In genomic region chr2:57882895-57883515, GRCh38 we compare ENCODE assay signal across 10 cellular contexts.
DNase-seq lines count a peak whose midpoint lies in the region; FAIRE-seq lines count a peak whose summit lies in the region.
"Had no signal": no experiment of that assay in that cellular context is flagged by ENCODE, and none has a peak within 500 bp of the region (broad histone marks: within the 10 kb centered on the region; RNA-seq: fewer than 3 reads in every experiment).

No MANE protein-coding gene starts in this region.

- no peak for FAIRE-seq in small intestine (lab: Jason Lieb, UNC)
- FAIRE-seq: TTC549 had no signal

- H3K36me3 ChIP-seq in small intestine (ENCODE audit: control insufficient read depth in 2 of 2, insufficient read depth in 2 of 2, low read length in 2 of 2): no peaks in the 10 kb centered on the region

- H3K27ac ChIP-seq in cingulate gyrus (ENCODE audit: low read depth, low read length): peak overlapping the region; percentile 16
- no peak overlapping the region for H3K27ac ChIP-seq in small intestine (ENCODE audit: low read depth in 1 of 2, low read length in 1 of 2)

- no peaks in the 10 kb centered on the region for H3K9me3 ChIP-seq in small intestine (ENCODE audit: control insufficient read depth, low read depth)

- WGBS in small intestine, 3 donors: 44 to 61% (median 55%) methylated on average over 5 of the region's 5 CpGs

- DNase-seq in NCI-H1417 (lab: John Stamatoyannopoulos, UW) (peak in 2 of 3 experiments; percentile 26 to 37), NCI-H1417 treated with DMSO at 0.1 percent for 48 hours (lab: John Stamatoyannopoulos, UW) (no peak), NCI-H345 (lab: John Stamatoyannopoulos, UW) (peak; percentile 63), small intestine (peak; percentile 39), GM03348 (ENCODE audit: low spot score) (no peak), retina (no peak), MV-4-11 (lab: John Stamatoyannopoulos, UW) (no peak)
- DNase-seq: central memory CD4-positive, alpha-beta T cell had no signal

- no peak overlapping the region for H3K4me3 ChIP-seq in small intestine (ENCODE audit: low read depth in 1 of 2, low read length in 2 of 2)

- H3K4me1 ChIP-seq in small intestine (ENCODE audit: control insufficient read depth in 2 of 2, insufficient read depth in 1 of 2, low read depth in 1 of 2, low read length in 1 of 2): no peaks in the 10 kb centered on the region

- no peaks in the 10 kb centered on the region for H3K27me3 ChIP-seq in small intestine (ENCODE audit: control insufficient read depth in 2 of 2, insufficient read depth in 2 of 2, low read length in 2 of 2)

Comparison
In these comparisons a context has a peak if more than half of its experiments do, and no peak if none do; other contexts are left out.
1. DNase-seq: peak in NCI-H1417 (2 of 3), NCI-H345 (single experiment) and small intestine (single experiment); none in NCI-H1417 treated with DMSO at 0.1 percent for 48 hours (single experiment), GM03348 (single experiment), retina (single experiment) and MV-4-11 (single experiment).